In genomic region chr2:32553829-32554432, GRCh38 we compare ENCODE assay signal across 8 cellular contexts.
DNase-seq lines count a peak whose midpoint lies in the region; ATAC-seq, FAIRE-seq and TF ChIP-seq lines count a peak whose summit lies in the region.

No MANE protein-coding gene starts in this region.

- peak; percentile 81 for TF ChIP-seq CTCF in C4-2B (conservative IDR thresholded peaks at IDR 0.05)
- TF ChIP-seq CTCF in MCF 10A (IDR thresholded peaks at IDR 0.05; ENCODE audit: unreplicated experiment) = peak; percentile 49

- intact Hi-C loops in MCF 10A (cut with micrococcal nuclease) = loop anchor here (2.0 to 10.0 kb wide), 6 partner anchors 58 to 891 kb away; partner anchors contain the start of gene LTBP1
- intact Hi-C loops in left colon (cut with DNase I, micrococcal nuclease) = no loop called here

- peaks cover 19% of the 10 kb centered on the region for H3K36me3 Mint-ChIP-seq in MCF 10A (ENCODE audit: insufficient read depth, unreplicated experiment)

- CTCF ChIA-PET in MCF 10A (lab: Yijun Ruan, JAX) = interaction anchor here (0.7 to 1.5 kb wide), 2 partner anchors 164 to 479 kb away, joined by 5 to 7 read pairs; no protein-coding TSS in a partner anchor

- DNase-seq in NCI-H526 treated with DMSO at 0.1 percent for 48 hours (lab: John Stamatoyannopoulos, UW) (peak; percentile 12), MCF 10A (ENCODE audit: unreplicated experiment) (peak; percentile 52), left colon (no peak), urothelium cell line (ENCODE audit: low spot score) (peak; percentile 31)
- DNase-seq in activated T-cell treated with anti-CD3 and anti-CD28 coated beads, Interleukin-2, amount 50 U/mL, for 1 hour = no peak

- ATAC-seq in GM18511 (IDR thresholded peaks at IDR 0.05; ENCODE audit: unreplicated experiment) (peak; percentile 96), HG03060 (IDR thresholded peaks at IDR 0.05; ENCODE audit: low read depth, unreplicated experiment) (peak; percentile 78), left colon (peak; percentile 52)

- no peak overlapping the region for H3K4me3 Mint-ChIP-seq in MCF 10A (ENCODE audit: unreplicated experiment)

- H3K9me3 Mint-ChIP-seq in MCF 10A (ENCODE audit: unreplicated experiment) = no peaks in the 10 kb centered on the region

- POLR2A ChIA-PET in MCF 10A (lab: Yijun Ruan, JAX) = no interaction called here

- H3K27ac Mint-ChIP-seq in MCF 10A (ENCODE audit: low read depth, unreplicated experiment) = no peak overlapping the region

- BruUV-seq in MCF 10A (replicated peaks; lab: Mats Ljungman, UMichigan) = no TSS peak

- no peak for FAIRE-seq in urothelium cell line (lab: Jason Lieb, UNC)

- no peaks in the 10 kb centered on the region for H3K27me3 Mint-ChIP-seq in MCF 10A (ENCODE audit: insufficient read depth, unreplicated experiment)

- no peaks in the 10 kb centered on the region for H3K4me1 Mint-ChIP-seq in MCF 10A (ENCODE audit: insufficient read depth, unreplicated experiment)

- no peak overlapping the region for H3K27ac ChIP-seq in C4-2B

Comparison
In these comparisons a context has a peak if more than half of its experiments do, and no peak if none do; other contexts are left out.
1. DNase-seq: peak in NCI-H526 treated with DMSO at 0.1 percent for 48 hours (single experiment), MCF 10A (single experiment) and urothelium cell line (single experiment); none in left colon (0 of 2) and activated T-cell treated with anti-CD3 and anti-CD28 coated beads, Interleukin-2, amount 50 U/mL, for 1 hour (single experiment).
2. Peak in every context shown above with its lines, with median percentiles within 50 percentile points of each other: ATAC-seq.